In the genomic region with DNA sequence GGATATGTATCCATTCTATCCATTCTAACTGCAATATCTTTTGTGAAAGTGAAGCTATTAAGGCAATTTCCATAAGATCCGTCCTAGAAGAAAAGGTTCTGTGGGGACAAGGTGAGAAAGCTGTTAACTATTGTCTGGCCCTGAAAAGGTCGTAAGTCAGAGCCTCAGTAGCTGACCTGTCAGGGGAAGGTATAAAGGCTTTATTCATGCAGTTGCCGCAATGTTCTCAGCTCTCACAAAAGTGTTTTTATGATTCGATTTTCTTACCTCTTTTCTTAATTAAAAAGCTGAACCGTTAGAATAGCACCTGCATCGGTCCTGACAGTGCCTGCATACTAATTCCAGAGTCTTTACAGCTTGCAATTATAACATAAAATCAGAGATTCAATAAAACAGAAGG, we compare ENCODE assay signal across 38 cellular contexts. TPM values are rescaled to one million over a fixed set of nuclear protein-coding genes. Genes with fewer than 3 reads are reported as not detected.
"Had no signal": no experiment of that assay in that cellular context is flagged by ENCODE, and none has a peak within 500 bp of the region (broad histone marks: within the 10 kb centered on the region; RNA-seq: fewer than 3 reads in every experiment).

No MANE protein-coding gene starts in this region.

- H3K4me1 Mint-ChIP-seq: activated CD4-positive, alpha-beta T cell treated with anti-CD3 and anti-CD28 coated beads for 36 hours; activated CD4-positive, alpha-beta T cell treated with anti-CD3 and anti-CD28 coated beads, Interleukin-2, amount 10 ng/mL, durations not matched to agents 24 days and 14 days; activated CD8-positive, alpha-beta memory T cell treated with anti-CD3 and anti-CD28 coated beads, Interleukin-2, amount 10 ng/mL, durations not matched to agents 7 days and 5 days; activated naive CD4-positive, alpha-beta T cell treated with anti-CD3 and anti-CD28 coated beads, Interleukin-2, amount 50 U/mL, for 24 hours; activated naive CD8-positive, alpha-beta T cell treated with anti-CD3 and anti-CD28 coated beads for 36 hours; activated naive CD8-positive, alpha-beta T cell treated with anti-CD3 and anti-CD28 coated beads, Interleukin-2, amount 50 U/mL, for 24 hours had no signal

- H3K4me3 ChIP-seq: adrenal gland, body of pancreas, breast epithelium, cardiac muscle cell, colonic mucosa, esophagus muscularis mucosa, gastrocnemius medialis, heart left ventricle had no signal

- DNase-seq: activated CD4-positive, alpha-beta memory T cell treated with anti-CD3 and anti-CD28 coated beads for 36 hours; activated CD4-positive, alpha-beta T cell treated with anti-CD3 and anti-CD28 coated beads for 36 hours; activated CD4-positive, alpha-beta T cell treated with anti-CD3 and anti-CD28 coated beads, Interleukin-2, amount 10 ng/mL, durations not matched to agents 24 days and 14 days; activated CD4-positive, CD25-positive, alpha-beta regulatory T cell; activated CD4-positive, CD25-positive, alpha-beta regulatory T cell treated with anti-CD3 and anti-CD28 coated beads, Interleukin-2, amount 50 U/mL, for 72 hours; activated CD8-positive, alpha-beta memory T cell treated with anti-CD3 and anti-CD28 coated beads, Interleukin-2, amount 10 ng/mL, durations not matched to agents 7 days and 5 days; activated CD8-positive, alpha-beta memory T cell treated with anti-CD3 and anti-CD28 coated beads, Interleukin-2, amount 50 U/mL, for 4 hours; activated CD8-positive, alpha-beta T cell treated with anti-CD3 and anti-CD28 coated beads, Interleukin-2, amount 10 ng/mL, durations not matched to agents 7 days and 5 days; activated effector memory CD4-positive, alpha-beta T cell treated with anti-CD3 and anti-CD28 coated beads, Interleukin-2, amount 50 U/mL, for 16 hours; activated naive CD4-positive, alpha-beta T cell treated with anti-CD3 and anti-CD28 coated beads for 36 hours; activated naive CD8-positive, alpha-beta T cell treated with anti-CD3 and anti-CD28 coated beads for 36 hours; activated naive CD8-positive, alpha-beta T cell treated with anti-CD3 and anti-CD28 coated beads, Interleukin-2, amount 50 U/mL, for 24 hours; activated T-cell treated with anti-CD3 and anti-CD28 coated beads, Interleukin-2, amount 50 U/mL, for 1 hour; activated T-cell treated with anti-CD3 and anti-CD28 coated beads, Interleukin-2, amount 50 U/mL, for 48 hours; adrenal gland; amygdala; aorta; body of pancreas; central memory CD4-positive, alpha-beta T cell; cerebellar nuclear complex; colonic mucosa; effector memory CD4-positive, alpha-beta T cell; endodermal cell; erythroblast; foreskin keratinocyte; gastrocnemius medialis; glutamatergic neuron; heart left ventricle; T-helper 2 cell had no signal

- H3K9me3 ChIP-seq: adrenal gland, body of pancreas, breast epithelium, colonic mucosa, esophagus muscularis mucosa, gastrocnemius medialis, heart left ventricle had no signal

- H3K27ac ChIP-seq: adrenal gland, body of pancreas, breast epithelium, cardiac muscle cell, colonic mucosa, esophagus muscularis mucosa, foreskin keratinocyte, gastrocnemius medialis, heart left ventricle had no signal

- ATAC-seq: activated CD4-positive, alpha-beta T cell treated with anti-CD3 and anti-CD28 coated beads for 36 hours; activated CD8-positive, alpha-beta memory T cell treated with anti-CD3 and anti-CD28 coated beads, Interleukin-2, amount 10 ng/mL, durations not matched to agents 7 days and 5 days; activated CD8-positive, alpha-beta T cell treated with anti-CD3 and anti-CD28 coated beads, Interleukin-2, amount 10 ng/mL, durations not matched to agents 7 days and 5 days; activated naive CD8-positive, alpha-beta T cell treated with anti-CD3 and anti-CD28 coated beads, Interleukin-2, amount 50 U/mL, for 24 hours; body of pancreas; foreskin keratinocyte; gastrocnemius medialis; heart left ventricle had no signal

- H3K27ac Mint-ChIP-seq: activated CD4-positive, alpha-beta memory T cell treated with anti-CD3 and anti-CD28 coated beads for 36 hours; activated CD4-positive, alpha-beta T cell treated with anti-CD3 and anti-CD28 coated beads for 36 hours; activated CD4-positive, alpha-beta T cell treated with anti-CD3 and anti-CD28 coated beads, Interleukin-2, amount 10 ng/mL, durations not matched to agents 24 days and 14 days; activated CD8-positive, alpha-beta memory T cell treated with anti-CD3 and anti-CD28 coated beads, Interleukin-2, amount 10 ng/mL, durations not matched to agents 7 days and 5 days; activated CD8-positive, alpha-beta T cell treated with anti-CD3 and anti-CD28 coated beads, Interleukin-2, amount 10 ng/mL, durations not matched to agents 7 days and 5 days; activated naive CD4-positive, alpha-beta T cell treated with anti-CD3 and anti-CD28 coated beads for 36 hours; activated naive CD4-positive, alpha-beta T cell treated with anti-CD3 and anti-CD28 coated beads, Interleukin-2, amount 50 U/mL, for 24 hours; activated naive CD8-positive, alpha-beta T cell treated with anti-CD3 and anti-CD28 coated beads for 36 hours; activated naive CD8-positive, alpha-beta T cell treated with anti-CD3 and anti-CD28 coated beads, Interleukin-2, amount 50 U/mL, for 24 hours; activated T-helper 1 cell treated with anti-CD3 and anti-CD28 coated beads, Interleukin-12 subunit alpha, Interleukin-12 subunit beta, Interleukin-2, Interleukin-4 antibody, amounts not matched to agents 30 ng/mL and 10 ng/mL and 1 ng/mL, durations not matched to agents 14 hours and 24 hours and 36 hours; activated T-helper 2 cell treated with anti-CD3 and anti-CD28 coated beads, Interferon-gamma antibody, Interleukin-2, Interleukin-4, amounts not matched to agents 10 μg/mL and 5 μg/mL and 100 μg/mL, durations not matched to agents 14 hours and 24 hours and 36 hours; endodermal cell had no signal

- H3K36me3 Mint-ChIP-seq: activated CD8-positive, alpha-beta memory T cell treated with anti-CD3 and anti-CD28 coated beads, Interleukin-2, amount 10 ng/mL, durations not matched to agents 7 days and 5 days had no signal

- H3K4me1 ChIP-seq: adrenal gland, body of pancreas, breast epithelium, colonic mucosa, foreskin keratinocyte, gastrocnemius medialis, heart left ventricle had no signal

- H3K36me3 ChIP-seq: adrenal gland, breast epithelium, cardiac muscle cell, colonic mucosa, esophagus muscularis mucosa, gastrocnemius medialis, heart left ventricle had no signal

- H3K9me3 Mint-ChIP-seq: activated CD4-positive, alpha-beta memory T cell treated with anti-CD3 and anti-CD28 coated beads for 36 hours; activated naive CD8-positive, alpha-beta T cell treated with anti-CD3 and anti-CD28 coated beads, Interleukin-2, amount 50 U/mL, for 24 hours; activated T-helper 1 cell treated with anti-CD3 and anti-CD28 coated beads, Interleukin-12 subunit alpha, Interleukin-12 subunit beta, Interleukin-2, Interleukin-4 antibody, amounts not matched to agents 30 ng/mL and 10 ng/mL and 1 ng/mL, durations not matched to agents 14 hours and 24 hours and 36 hours; activated T-helper 2 cell treated with anti-CD3 and anti-CD28 coated beads, Interferon-gamma antibody, Interleukin-2, Interleukin-4, amounts not matched to agents 10 μg/mL and 5 μg/mL and 100 μg/mL, durations not matched to agents 14 hours and 24 hours and 36 hours; endodermal cell had no signal

- H3K4me3 Mint-ChIP-seq: activated CD4-positive, alpha-beta memory T cell treated with anti-CD3 and anti-CD28 coated beads for 36 hours; activated CD4-positive, alpha-beta T cell treated with anti-CD3 and anti-CD28 coated beads for 36 hours; activated CD4-positive, alpha-beta T cell treated with anti-CD3 and anti-CD28 coated beads, Interleukin-2, amount 10 ng/mL, durations not matched to agents 24 days and 14 days; activated CD8-positive, alpha-beta memory T cell treated with anti-CD3 and anti-CD28 coated beads, Interleukin-2, amount 10 ng/mL, durations not matched to agents 7 days and 5 days; activated CD8-positive, alpha-beta T cell treated with anti-CD3 and anti-CD28 coated beads, Interleukin-2, amount 10 ng/mL, durations not matched to agents 7 days and 5 days; activated naive CD4-positive, alpha-beta T cell treated with anti-CD3 and anti-CD28 coated beads for 36 hours; activated naive CD4-positive, alpha-beta T cell treated with anti-CD3 and anti-CD28 coated beads, Interleukin-2, amount 50 U/mL, for 24 hours; activated naive CD8-positive, alpha-beta T cell treated with anti-CD3 and anti-CD28 coated beads for 36 hours; activated naive CD8-positive, alpha-beta T cell treated with anti-CD3 and anti-CD28 coated beads, Interleukin-2, amount 50 U/mL, for 24 hours; activated T-helper 1 cell treated with anti-CD3 and anti-CD28 coated beads, Interleukin-12 subunit alpha, Interleukin-12 subunit beta, Interleukin-2, Interleukin-4 antibody, amounts not matched to agents 30 ng/mL and 10 ng/mL and 1 ng/mL, durations not matched to agents 14 hours and 24 hours and 36 hours; endodermal cell had no signal

RNA-seq across cellular contexts. Expression of a gene that starts 24.7 kb away (rescaled TPM):
- total RNA-seq: activated CD4-positive, alpha-beta memory T cell treated with anti-CD3 and anti-CD28 coated beads for 36 hours; activated CD4-positive, alpha-beta T cell treated with anti-CD3 and anti-CD28 coated beads for 36 hours; activated CD4-positive, alpha-beta T cell treated with anti-CD3 and anti-CD28 coated beads, Interleukin-2, amount 10 ng/mL, durations not matched to agents 24 days and 14 days; activated CD8-positive, alpha-beta memory T cell treated with anti-CD3 and anti-CD28 coated beads for 36 hours; activated CD8-positive, alpha-beta memory T cell treated with anti-CD3 and anti-CD28 coated beads, Interleukin-2, amount 10 ng/mL, durations not matched to agents 7 days and 5 days; activated CD8-positive, alpha-beta T cell treated with anti-CD3 and anti-CD28 coated beads, Interleukin-2, amount 10 ng/mL, durations not matched to agents 7 days and 5 days; activated naive CD4-positive, alpha-beta T cell treated with anti-CD3 and anti-CD28 coated beads for 36 hours; activated naive CD8-positive, alpha-beta T cell treated with anti-CD3 and anti-CD28 coated beads for 36 hours; activated T-helper 1 cell treated with anti-CD3 and anti-CD28 coated beads, Interleukin-12 subunit alpha, Interleukin-12 subunit beta, Interleukin-2, Interleukin-4 antibody, amounts not matched to agents 30 ng/mL and 10 ng/mL and 1 ng/mL, durations not matched to agents 14 hours and 24 hours and 36 hours; activated T-helper 2 cell treated with anti-CD3 and anti-CD28 coated beads, Interferon-gamma antibody, Interleukin-2, Interleukin-4, amounts not matched to agents 10 μg/mL and 5 μg/mL and 100 μg/mL, durations not matched to agents 14 hours and 24 hours and 36 hours; adrenal gland; body of pancreas; cardiac muscle cell; colonic mucosa; dermis microvascular lymphatic vessel endothelial cell; endodermal cell; esophagus muscularis mucosa; foreskin keratinocyte; heart left ventricle; T-helper 1 cell treated with Interleukin-12 subunit alpha and Interleukin-12 subunit beta and Interleukin-4 antibody, amounts not matched to agents 30 ng/mL and 1 ng/mL, for 36 hours had no signal

RNA-seq across cellular contexts. Expression of a gene that starts 27.6 kb away (rescaled TPM):
- total RNA-seq: activated CD4-positive, alpha-beta memory T cell treated with anti-CD3 and anti-CD28 coated beads for 36 hours; activated CD4-positive, alpha-beta T cell treated with anti-CD3 and anti-CD28 coated beads for 36 hours; activated CD4-positive, alpha-beta T cell treated with anti-CD3 and anti-CD28 coated beads, Interleukin-2, amount 10 ng/mL, durations not matched to agents 24 days and 14 days; activated CD8-positive, alpha-beta memory T cell treated with anti-CD3 and anti-CD28 coated beads for 36 hours; activated CD8-positive, alpha-beta memory T cell treated with anti-CD3 and anti-CD28 coated beads, Interleukin-2, amount 10 ng/mL, durations not matched to agents 7 days and 5 days; activated CD8-positive, alpha-beta T cell treated with anti-CD3 and anti-CD28 coated beads, Interleukin-2, amount 10 ng/mL, durations not matched to agents 7 days and 5 days; activated naive CD4-positive, alpha-beta T cell treated with anti-CD3 and anti-CD28 coated beads for 36 hours; activated naive CD8-positive, alpha-beta T cell treated with anti-CD3 and anti-CD28 coated beads for 36 hours; activated T-helper 1 cell treated with anti-CD3 and anti-CD28 coated beads, Interleukin-12 subunit alpha, Interleukin-12 subunit beta, Interleukin-2, Interleukin-4 antibody, amounts not matched to agents 30 ng/mL and 10 ng/mL and 1 ng/mL, durations not matched to agents 14 hours and 24 hours and 36 hours; activated T-helper 2 cell treated with anti-CD3 and anti-CD28 coated beads, Interferon-gamma antibody, Interleukin-2, Interleukin-4, amounts not matched to agents 10 μg/mL and 5 μg/mL and 100 μg/mL, durations not matched to agents 14 hours and 24 hours and 36 hours; body of pancreas; cardiac muscle cell; dermis microvascular lymphatic vessel endothelial cell; endodermal cell; esophagus muscularis mucosa; foreskin keratinocyte; T-helper 1 cell treated with Interleukin-12 subunit alpha and Interleukin-12 subunit beta and Interleukin-4 antibody, amounts not matched to agents 30 ng/mL and 1 ng/mL, for 36 hours had no signal
